Comparison of ENCODE assay signal across 1 cellular context in the genomic region with DNA sequence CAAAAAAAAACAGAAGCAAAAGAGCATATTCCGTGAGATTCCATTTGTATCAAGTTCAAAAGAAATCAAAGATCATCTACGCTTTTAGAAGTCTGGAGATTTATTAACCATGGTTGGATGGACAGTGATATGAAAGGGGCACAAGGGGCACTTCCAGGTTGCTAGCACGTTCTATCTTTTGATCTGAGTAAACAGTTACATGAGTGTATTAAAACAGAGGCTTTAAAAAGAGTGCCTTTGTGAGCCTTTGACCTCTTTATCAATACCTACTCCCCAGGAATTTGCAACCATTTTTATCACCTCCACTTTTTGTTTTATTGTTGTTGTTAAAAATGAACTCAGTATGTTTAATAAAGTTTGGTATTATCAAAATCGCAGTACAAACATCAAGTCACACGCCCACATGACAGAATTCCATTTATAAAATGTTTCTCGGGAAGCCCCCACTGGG.
TF ChIP-seq lines count a peak whose summit lies in the region.

No MANE protein-coding gene starts in this region.

TF ChIP-seq in HepG2, 621 proteins besides CTCF, POLR2A, EP300 and RAD21 (continued from another document):
- TF ChIP-seq NCOR1 (IDR thresholded peaks at IDR 0.05; ENCODE audit: borderline replicate concordance, low read length) (peak; percentile 87; the same call in 1 of the 2 replicates), ETV6 (CRISPR knock-in tag; conservative IDR thresholded peaks at IDR 0.05) (no peak), YY1 (IDR thresholded peaks at IDR 0.05; ENCODE audit: insufficient read depth, insufficient replicate concordance, low read depth, low read length) (peak; percentile 19), CEBPG (CRISPR knock-in tag; IDR thresholded peaks at IDR 0.05) (0 out of 2 replicates have a peak, but pooled peaks have one; percentile 25), SOX6 (IDR thresholded peaks at IDR 0.05) (no peak), SOX6 (CRISPR knock-in tag; IDR thresholded peaks at IDR 0.05) (peak; percentile 91), SUZ12 (IDR thresholded peaks at IDR 0.05; ENCODE audit: low read depth, low read length) (no peak), GATAD2A (CRISPR knock-in tag; IDR thresholded peaks at IDR 0.05) (peak; percentile 81), ZNF331 (CRISPR knock-in tag; IDR thresholded peaks at IDR 0.05) (peak; percentile 53; the same call in 1 of the 2 replicates), SIX1 (CRISPR knock-in tag; IDR thresholded peaks at IDR 0.05; ENCODE audit: borderline replicate concordance) (peak; percentile 77; the same call in 1 of the 2 replicates), FOXJ3 (CRISPR knock-in tag; IDR thresholded peaks at IDR 0.05; ENCODE audit: borderline replicate concordance) (peak; percentile 86; the same call in 1 of the 2 replicates), ARNTL (CRISPR knock-in tag; IDR thresholded peaks at IDR 0.05) (0 out of 2 replicates have a peak, but pooled peaks have one; percentile 32), SP5 (CRISPR knock-in tag; IDR thresholded peaks at IDR 0.05; ENCODE audit: borderline replicate concordance, low read depth) (0 out of 2 replicates have a peak, but pooled peaks have one; percentile 15), KLF12 (CRISPR knock-in tag; IDR thresholded peaks at IDR 0.05; ENCODE audit: borderline replicate concordance) (0 out of 2 replicates have a peak, but pooled peaks have one; percentile 17), HMG20B (CRISPR knock-in tag; conservative IDR thresholded peaks at IDR 0.05) (peak; percentile 76; the same call in 1 of the 2 replicates), ELF3 (CRISPR knock-in tag; IDR thresholded peaks at IDR 0.05) (peak; percentile 83)
- TF ChIP-seq, protein P1, sequence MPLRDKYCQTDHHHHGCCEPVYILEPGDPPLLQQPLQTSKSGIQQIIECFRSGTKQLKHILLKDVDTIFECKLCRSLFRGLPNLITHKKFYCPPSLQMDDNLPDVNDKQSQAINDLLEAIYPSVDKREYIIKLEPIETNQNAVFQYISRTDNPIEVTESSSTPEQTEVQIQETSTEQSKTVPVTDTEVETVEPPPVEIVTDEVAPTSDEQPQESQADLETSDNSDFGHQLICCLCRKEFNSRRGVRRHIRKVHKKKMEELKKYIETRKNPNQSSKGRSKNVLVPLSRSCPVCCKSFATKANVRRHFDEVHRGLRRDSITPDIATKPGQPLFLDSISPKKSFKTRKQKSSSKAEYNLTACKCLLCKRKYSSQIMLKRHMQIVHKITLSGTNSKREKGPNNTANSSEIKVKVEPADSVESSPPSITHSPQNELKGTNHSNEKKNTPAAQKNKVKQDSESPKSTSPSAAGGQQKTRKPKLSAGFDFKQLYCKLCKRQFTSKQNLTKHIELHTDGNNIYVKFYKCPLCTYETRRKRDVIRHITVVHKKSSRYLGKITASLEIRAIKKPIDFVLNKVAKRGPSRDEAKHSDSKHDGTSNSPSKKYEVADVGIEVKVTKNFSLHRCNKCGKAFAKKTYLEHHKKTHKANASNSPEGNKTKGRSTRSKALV (CRISPR knock-in tag; IDR thresholded peaks at IDR 0.05): 0 out of 2 replicates have a peak, but pooled peaks have one; percentile 39
- TF ChIP-seq, protein P2, sequence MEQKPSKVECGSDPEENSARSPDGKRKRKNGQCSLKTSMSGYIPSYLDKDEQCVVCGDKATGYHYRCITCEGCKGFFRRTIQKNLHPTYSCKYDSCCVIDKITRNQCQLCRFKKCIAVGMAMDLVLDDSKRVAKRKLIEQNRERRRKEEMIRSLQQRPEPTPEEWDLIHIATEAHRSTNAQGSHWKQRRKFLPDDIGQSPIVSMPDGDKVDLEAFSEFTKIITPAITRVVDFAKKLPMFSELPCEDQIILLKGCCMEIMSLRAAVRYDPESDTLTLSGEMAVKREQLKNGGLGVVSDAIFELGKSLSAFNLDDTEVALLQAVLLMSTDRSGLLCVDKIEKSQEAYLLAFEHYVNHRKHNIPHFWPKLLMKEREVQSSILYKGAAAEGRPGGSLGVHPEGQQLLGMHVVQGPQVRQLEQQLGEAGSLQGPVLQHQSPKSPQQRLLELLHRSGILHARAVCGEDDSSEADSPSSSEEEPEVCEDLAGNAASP (CRISPR knock-in tag; IDR thresholded peaks at IDR 0.05; ENCODE audit: borderline replicate concordance): peak; percentile 66; the same call in 1 of the 2 replicates
